Comparison of ENCODE assay signal across 35 cellular contexts in genomic region chr5:96155156-96155555, GRCh38.
"Had no signal": no experiment of that assay in that cellular context is flagged by ENCODE, and none has a peak within 500 bp of the region (broad histone marks: within the 10 kb centered on the region; RNA-seq: fewer than 3 reads in every experiment).

No MANE protein-coding gene starts in this region.

- H3K4me1 Mint-ChIP-seq: activated CD4-positive, alpha-beta T cell treated with anti-CD3 and anti-CD28 coated beads, Interleukin-2, amount 10 ng/mL, durations not matched to agents 24 days and 14 days; activated CD8-positive, alpha-beta memory T cell treated with anti-CD3 and anti-CD28 coated beads, Interleukin-2, amount 10 ng/mL, durations not matched to agents 7 days and 5 days; activated naive CD4-positive, alpha-beta T cell treated with anti-CD3 and anti-CD28 coated beads, Interleukin-2, amount 10 ng/mL, durations not matched to agents 7 days and 5 days; activated naive CD8-positive, alpha-beta T cell treated with anti-CD3 and anti-CD28 coated beads, Interleukin-2, amount 10 ng/mL, durations not matched to agents 7 days and 5 days; central memory CD8-positive, alpha-beta T cell; T-helper 17 cell had no signal

- H3K4me3 Mint-ChIP-seq: activated CD4-positive, alpha-beta memory T cell treated with anti-CD3 and anti-CD28 coated beads for 36 hours; activated CD4-positive, alpha-beta T cell treated with anti-CD3 and anti-CD28 coated beads for 36 hours; activated CD4-positive, alpha-beta T cell treated with anti-CD3 and anti-CD28 coated beads, Interleukin-2, amount 10 ng/mL, durations not matched to agents 24 days and 14 days; activated CD8-positive, alpha-beta memory T cell treated with anti-CD3 and anti-CD28 coated beads, Interleukin-2, amount 10 ng/mL, durations not matched to agents 7 days and 5 days; activated CD8-positive, alpha-beta T cell treated with anti-CD3 and anti-CD28 coated beads, Interleukin-2, amount 10 ng/mL, durations not matched to agents 7 days and 5 days; activated naive CD4-positive, alpha-beta T cell treated with anti-CD3 and anti-CD28 coated beads, Interleukin-2, amount 10 ng/mL, durations not matched to agents 7 days and 5 days; activated naive CD8-positive, alpha-beta T cell treated with anti-CD3 and anti-CD28 coated beads, Interleukin-2, amount 10 ng/mL, durations not matched to agents 7 days and 5 days; activated T-helper 1 cell treated with anti-CD3 and anti-CD28 coated beads, Interleukin-12 subunit alpha, Interleukin-12 subunit beta, Interleukin-2, Interleukin-4 antibody, amounts not matched to agents 30 ng/mL and 10 ng/mL and 1 ng/mL, durations not matched to agents 14 hours and 24 hours and 36 hours; central memory CD8-positive, alpha-beta T cell; dendritic cell treated with granulocyte-macrophage colony-stimulating factor and Interleukin-4, amounts not matched to agents 40 ng/mL and 50 ng/mL, for 4 days; endodermal cell; T-helper 2 cell treated with Interferon-gamma antibody and Interleukin-4, amounts not matched to agents 5 μg/mL and 100 μg/mL, for 36 hours had no signal

- H3K9me3 Mint-ChIP-seq: activated CD4-positive, alpha-beta memory T cell treated with anti-CD3 and anti-CD28 coated beads for 36 hours; activated CD4-positive, alpha-beta T cell treated with anti-CD3 and anti-CD28 coated beads, Interleukin-2, amount 10 ng/mL, durations not matched to agents 24 days and 14 days; activated naive CD4-positive, alpha-beta T cell treated with anti-CD3 and anti-CD28 coated beads, Interleukin-2, amount 10 ng/mL, durations not matched to agents 7 days and 5 days; activated naive CD4-positive, alpha-beta T cell treated with anti-CD3 and anti-CD28 coated beads, Interleukin-2, amount 50 U/mL, for 72 hours; activated naive CD8-positive, alpha-beta T cell treated with anti-CD3 and anti-CD28 coated beads, Interleukin-2, amount 10 ng/mL, durations not matched to agents 7 days and 5 days; central memory CD8-positive, alpha-beta T cell; endodermal cell; T-helper 2 cell treated with Interferon-gamma antibody and Interleukin-4, amounts not matched to agents 5 μg/mL and 100 μg/mL, for 36 hours had no signal

- H3K27me3 Mint-ChIP-seq: central memory CD8-positive, alpha-beta T cell; dendritic cell treated with granulocyte-macrophage colony-stimulating factor and Interleukin-4, amounts not matched to agents 40 ng/mL and 50 ng/mL, for 4 days had no signal

- H3K27me3 ChIP-seq: brain microvascular endothelial cell, dorsolateral prefrontal cortex, esophagus squamous epithelium, gastroesophageal sphincter, heart right ventricle had no signal

- H3K4me1 ChIP-seq: heart right ventricle had no signal

- H3K36me3 ChIP-seq: brain microvascular endothelial cell, esophagus squamous epithelium, gastroesophageal sphincter, heart right ventricle had no signal

- FAIRE-seq: astrocyte, bronchial epithelial cell had no signal

- H3K4me3 ChIP-seq: coronary artery, dorsolateral prefrontal cortex, esophagus squamous epithelium, gastroesophageal sphincter, heart right ventricle had no signal

- H3K9me3 ChIP-seq: esophagus squamous epithelium, gastroesophageal sphincter, heart right ventricle had no signal

- H3K36me3 Mint-ChIP-seq: activated CD4-positive, alpha-beta memory T cell treated with anti-CD3 and anti-CD28 coated beads for 36 hours; activated naive CD4-positive, alpha-beta T cell treated with anti-CD3 and anti-CD28 coated beads, Interleukin-2, amount 10 ng/mL, durations not matched to agents 7 days and 5 days; activated naive CD4-positive, alpha-beta T cell treated with anti-CD3 and anti-CD28 coated beads, Interleukin-2, amount 50 U/mL, for 72 hours; activated naive CD8-positive, alpha-beta T cell treated with anti-CD3 and anti-CD28 coated beads, Interleukin-2, amount 10 ng/mL, durations not matched to agents 7 days and 5 days had no signal

- ATAC-seq: activated CD4-positive, alpha-beta T cell treated with anti-CD3 and anti-CD28 coated beads for 36 hours; activated CD8-positive, alpha-beta memory T cell treated with anti-CD3 and anti-CD28 coated beads, Interleukin-2, amount 10 ng/mL, durations not matched to agents 7 days and 5 days; activated CD8-positive, alpha-beta T cell treated with anti-CD3 and anti-CD28 coated beads, Interleukin-2, amount 10 ng/mL, durations not matched to agents 7 days and 5 days; activated naive CD4-positive, alpha-beta T cell treated with anti-CD3 and anti-CD28 coated beads, Interleukin-2, amount 50 U/mL, for 72 hours; gastroesophageal sphincter; heart right ventricle; T-helper 17 cell had no signal

- H3K27ac Mint-ChIP-seq: activated CD4-positive, alpha-beta memory T cell treated with anti-CD3 and anti-CD28 coated beads for 36 hours; activated CD4-positive, alpha-beta T cell treated with anti-CD3 and anti-CD28 coated beads for 36 hours; activated CD4-positive, alpha-beta T cell treated with anti-CD3 and anti-CD28 coated beads, Interleukin-2, amount 10 ng/mL, durations not matched to agents 24 days and 14 days; activated CD8-positive, alpha-beta memory T cell treated with anti-CD3 and anti-CD28 coated beads, Interleukin-2, amount 10 ng/mL, durations not matched to agents 7 days and 5 days; activated CD8-positive, alpha-beta T cell treated with anti-CD3 and anti-CD28 coated beads, Interleukin-2, amount 10 ng/mL, durations not matched to agents 7 days and 5 days; activated naive CD4-positive, alpha-beta T cell treated with anti-CD3 and anti-CD28 coated beads, Interleukin-2, amount 10 ng/mL, durations not matched to agents 7 days and 5 days; activated naive CD4-positive, alpha-beta T cell treated with anti-CD3 and anti-CD28 coated beads, Interleukin-2, amount 50 U/mL, for 72 hours; activated naive CD8-positive, alpha-beta T cell treated with anti-CD3 and anti-CD28 coated beads, Interleukin-2, amount 10 ng/mL, durations not matched to agents 7 days and 5 days; activated T-helper 1 cell treated with anti-CD3 and anti-CD28 coated beads, Interleukin-12 subunit alpha, Interleukin-12 subunit beta, Interleukin-2, Interleukin-4 antibody, amounts not matched to agents 30 ng/mL and 10 ng/mL and 1 ng/mL, durations not matched to agents 14 hours and 24 hours and 36 hours; dendritic cell treated with granulocyte-macrophage colony-stimulating factor and Interleukin-4, amounts not matched to agents 40 ng/mL and 50 ng/mL, for 4 days; endodermal cell; T-helper 17 cell; T-helper 2 cell treated with Interferon-gamma antibody and Interleukin-4, amounts not matched to agents 5 μg/mL and 100 μg/mL, for 36 hours had no signal

- DNase-seq: activated CD4-positive, alpha-beta memory T cell treated with anti-CD3 and anti-CD28 coated beads for 36 hours; activated CD4-positive, alpha-beta T cell treated with anti-CD3 and anti-CD28 coated beads for 36 hours; activated CD4-positive, CD25-positive, alpha-beta regulatory T cell; activated CD4-positive, CD25-positive, alpha-beta regulatory T cell treated with anti-CD3 and anti-CD28 coated beads, Interleukin-2, amount 50 U/mL, for 72 hours; activated CD8-positive, alpha-beta memory T cell treated with anti-CD3 and anti-CD28 coated beads, Interleukin-2, amount 10 ng/mL, durations not matched to agents 7 days and 5 days; activated CD8-positive, alpha-beta memory T cell treated with anti-CD3 and anti-CD28 coated beads, Interleukin-2, amount 50 U/mL, for 4 hours; activated CD8-positive, alpha-beta T cell treated with anti-CD3 and anti-CD28 coated beads, Interleukin-2, amount 10 ng/mL, durations not matched to agents 7 days and 5 days; activated gamma-delta T cell; activated naive CD4-positive, alpha-beta T cell; activated naive CD4-positive, alpha-beta T cell treated with anti-CD3 and anti-CD28 coated beads, Interleukin-2, amount 10 ng/mL, durations not matched to agents 7 days and 5 days; activated naive CD8-positive, alpha-beta T cell treated with anti-CD3 and anti-CD28 coated beads, Interleukin-2, amount 10 ng/mL, durations not matched to agents 7 days and 5 days; activated T-cell treated with anti-CD3 and anti-CD28 coated beads, Interleukin-2, amount 50 U/mL, for 1 hour; activated T-cell treated with anti-CD3 and anti-CD28 coated beads, Interleukin-2, amount 50 U/mL, for 48 hours; amniotic stem cell; anterior cingulate cortex; brain microvascular endothelial cell; dorsolateral prefrontal cortex; effector memory CD4-positive, alpha-beta T cell; endodermal cell; esophagus squamous epithelium; foreskin melanocyte; heart right ventricle; T-helper 1 cell; T-helper 17 cell; T1000 had no signal

- H3K27ac ChIP-seq: brain microvascular endothelial cell, coronary artery, dorsolateral prefrontal cortex, gastroesophageal sphincter, heart right ventricle had no signal
